ENCODE assay signal across 27 cellular contexts in genomic region chr7:108137993-108138392, GRCh38. TPM values are rescaled to one million over a fixed set of nuclear protein-coding genes. Genes with fewer than 3 reads are reported as not detected.
"Had no signal": no experiment of that assay in that cellular context is flagged by ENCODE, and none has a peak within 500 bp of the region (broad histone marks: within the 10 kb centered on the region; RNA-seq: fewer than 3 reads in every experiment).

No MANE protein-coding gene starts in this region.

- H3K36me3 Mint-ChIP-seq: activated CD8-positive, alpha-beta memory T cell treated with anti-CD3 and anti-CD28 coated beads, Interleukin-2, amount 10 ng/mL, durations not matched to agents 7 days and 5 days; activated naive CD8-positive, alpha-beta T cell; T-cell had no signal

- H3K9ac ChIP-seq: KMS-11 had no signal

- H3K9me3 ChIP-seq: adrenal gland had no signal

- ATAC-seq: activated CD8-positive, alpha-beta memory T cell treated with anti-CD3 and anti-CD28 coated beads, Interleukin-2, amount 10 ng/mL, durations not matched to agents 7 days and 5 days; T-cell had no signal

- H3K4me2 ChIP-seq: KMS-11 had no signal

- DNase-seq: activated B cell treated with CpG ODN at 0.5 μM for 24 hours; activated CD4-positive, alpha-beta T cell treated with anti-CD3 and anti-CD28 coated beads, Interleukin-2, amount 50 U/mL, for 1 hour; activated CD8-positive, alpha-beta memory T cell treated with anti-CD3 and anti-CD28 coated beads, Interleukin-2, amount 10 ng/mL, durations not matched to agents 7 days and 5 days; activated gamma-delta T cell; activated naive CD4-positive, alpha-beta T cell treated with anti-CD3 and anti-CD28 coated beads for 36 hours; activated T-cell treated with anti-CD3 and anti-CD28 coated beads, Interleukin-2, amount 50 U/mL, for 24 hours; adrenal gland; anterior cingulate cortex; central memory CD4-positive, alpha-beta T cell; NCI-H1092; NCI-H1417; NCI-H1930; NCI-H2171 treated with DMSO at 0.1 percent for 48 hours; NCI-H226; NCI-H526; NCI-H774; SIG-M5; T-cell; T-helper 2 cell; T1000 had no signal

- FAIRE-seq: bronchial epithelial cell, TTC549 had no signal

- H3K27me3 Mint-ChIP-seq: activated B cell treated with CpG ODN at 0.5 μM for 24 hours; activated naive CD8-positive, alpha-beta T cell had no signal

- H3K4me1 ChIP-seq: adrenal gland had no signal

- H3K36me3 ChIP-seq: adrenal gland had no signal

- H3K27me3 ChIP-seq: adrenal gland had no signal

- H3K4me3 ChIP-seq: adrenal gland, SK-N-MC had no signal

- H3K27ac ChIP-seq: adrenal gland, KMS-11, SK-N-MC had no signal

- H3K9me3 Mint-ChIP-seq: activated B cell treated with CpG ODN at 0.5 μM for 24 hours; activated naive CD4-positive, alpha-beta T cell treated with anti-CD3 and anti-CD28 coated beads for 36 hours; activated T-cell treated with anti-CD3 and anti-CD28 coated beads, Interleukin-2, amount 50 U/mL, for 24 hours; T-cell had no signal

- H3K4me3 Mint-ChIP-seq: activated B cell treated with CpG ODN at 0.5 μM for 24 hours; activated CD8-positive, alpha-beta memory T cell treated with anti-CD3 and anti-CD28 coated beads, Interleukin-2, amount 10 ng/mL, durations not matched to agents 7 days and 5 days; activated naive CD4-positive, alpha-beta T cell treated with anti-CD3 and anti-CD28 coated beads for 36 hours; activated naive CD8-positive, alpha-beta T cell; activated T-cell treated with anti-CD3 and anti-CD28 coated beads, Interleukin-2, amount 50 U/mL, for 24 hours; activated T-helper 1 cell treated with anti-CD3 and anti-CD28 coated beads, Interleukin-12 subunit alpha, Interleukin-12 subunit beta, Interleukin-2, Interleukin-4 antibody, amounts not matched to agents 30 ng/mL and 10 ng/mL and 1 ng/mL, durations not matched to agents 14 hours and 24 hours and 36 hours; T-cell had no signal

- H3K27ac Mint-ChIP-seq: activated B cell treated with CpG ODN at 0.5 μM for 24 hours; activated CD8-positive, alpha-beta memory T cell treated with anti-CD3 and anti-CD28 coated beads, Interleukin-2, amount 10 ng/mL, durations not matched to agents 7 days and 5 days; activated naive CD4-positive, alpha-beta T cell treated with anti-CD3 and anti-CD28 coated beads for 36 hours; activated naive CD8-positive, alpha-beta T cell; activated T-cell treated with anti-CD3 and anti-CD28 coated beads, Interleukin-2, amount 50 U/mL, for 24 hours; activated T-helper 1 cell treated with anti-CD3 and anti-CD28 coated beads, Interleukin-12 subunit alpha, Interleukin-12 subunit beta, Interleukin-2, Interleukin-4 antibody, amounts not matched to agents 30 ng/mL and 10 ng/mL and 1 ng/mL, durations not matched to agents 14 hours and 24 hours and 36 hours; T-cell had no signal

RNA-seq across cellular contexts. Expression of gene LAMB4, which starts 7.8 kb away (rescaled TPM):
- total RNA-seq: activated B cell treated with CpG ODN at 0.5 μM for 24 hours; activated CD8-positive, alpha-beta memory T cell treated with anti-CD3 and anti-CD28 coated beads, Interleukin-2, amount 10 ng/mL, durations not matched to agents 7 days and 5 days; activated naive CD4-positive, alpha-beta T cell treated with anti-CD3 and anti-CD28 coated beads for 36 hours; activated T-helper 1 cell treated with anti-CD3 and anti-CD28 coated beads, Interleukin-12 subunit alpha, Interleukin-12 subunit beta, Interleukin-2, Interleukin-4 antibody, amounts not matched to agents 30 ng/mL and 10 ng/mL and 1 ng/mL, durations not matched to agents 14 hours and 24 hours and 36 hours; OCI-LY7 had no signal
